ENCODE assay signal across 32 cellular contexts in the genomic region with DNA sequence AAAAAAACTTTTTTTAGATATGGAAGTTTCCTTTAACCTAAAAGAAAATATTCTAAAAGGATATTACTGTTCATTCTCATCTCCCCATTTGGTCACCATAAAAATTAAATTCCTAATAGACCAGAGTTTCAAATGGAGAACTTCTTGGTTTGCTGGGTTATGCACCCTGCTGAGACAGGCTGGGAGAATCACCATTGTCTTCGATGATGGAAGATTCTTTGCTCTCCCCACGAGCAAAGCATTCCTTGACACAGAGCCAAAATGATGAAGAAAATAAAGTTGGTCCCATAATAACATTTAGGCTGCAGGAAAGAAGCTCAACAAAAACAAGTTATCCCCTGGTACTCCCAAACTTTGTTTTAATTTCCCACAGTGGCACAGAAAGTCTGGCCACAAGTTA. TPM values are rescaled to one million over a fixed set of nuclear protein-coding genes. Genes with fewer than 3 reads are reported as not detected.
"Had no signal": no experiment of that assay in that cellular context is flagged by ENCODE, and none has a peak within 500 bp of the region (broad histone marks: within the 10 kb centered on the region; RNA-seq: fewer than 3 reads in every experiment).

No MANE protein-coding gene starts in this region.

- H3K9me3 ChIP-seq: breast epithelium, MG63, Peyer's patch, SJSA1, SK-N-SH had no signal

- H3K36me3 ChIP-seq: breast epithelium, MG63, Peyer's patch had no signal

- H3K4me1 ChIP-seq: breast epithelium, Peyer's patch had no signal

- ATAC-seq: activated CD8-positive, alpha-beta T cell treated with anti-CD3 and anti-CD28 coated beads, Interleukin-2, amount 10 ng/mL, durations not matched to agents 7 days and 5 days; activated T-helper 17 cell treated with anti-CD3 and anti-CD28 coated beads, Interleukin-2, amount 50 U/mL, for 72 hours; PC-3 had no signal

- DNase-seq: activated CD4-positive, alpha-beta T cell treated with anti-CD3 and anti-CD28 coated beads, Interleukin-2, amount 10 ng/mL, durations not matched to agents 24 days and 14 days; activated CD4-positive, alpha-beta T cell treated with anti-CD3 and anti-CD28 coated beads, Interleukin-2, amount 50 U/mL, for 48 hours; activated CD8-positive, alpha-beta T cell treated with anti-CD3 and anti-CD28 coated beads, Interleukin-2, amount 10 ng/mL, durations not matched to agents 7 days and 5 days; activated effector memory CD4-positive, alpha-beta T cell treated with anti-CD3 and anti-CD28 coated beads, Interleukin-2, amount 50 U/mL, for 16 hours; activated naive CD4-positive, alpha-beta T cell; activated naive CD4-positive, alpha-beta T cell treated with anti-CD3 and anti-CD28 coated beads, Interleukin-2, amount 50 U/mL, for 16 hours; activated naive CD8-positive, alpha-beta T cell treated with anti-CD3 and anti-CD28 coated beads for 36 hours; activated T-cell treated with anti-CD3 and anti-CD28 coated beads, Interleukin-2, amount 50 U/mL, for 48 hours; amniotic stem cell; aorta; Kasumi-1; KG1; MG63; NCI-H1048; NCI-H1105 treated with DMSO at 0.1 percent for 48 hours; NCI-H1436; NCI-H1694; NCI-H1930; NCI-H2081 treated with DMSO at 0.1 percent for 48 hours; NCI-H345; NCI-H524 treated with DMSO at 0.1 percent for 48 hours; PC-3; Peyer's patch; RPMI8226; SHP77 treated with DMSO at 0.1 percent for 48 hours; SK-N-SH had no signal

- H3K4me3 ChIP-seq: breast epithelium, MG63, Peyer's patch, SJSA1 had no signal

- H3K9me3 Mint-ChIP-seq: activated CD4-positive, alpha-beta T cell treated with anti-CD3 and anti-CD28 coated beads, Interleukin-2, amount 10 ng/mL, durations not matched to agents 24 days and 14 days; T-helper 1 cell treated with Interleukin-12 subunit alpha and Interleukin-12 subunit beta and Interleukin-4 antibody, amounts not matched to agents 30 μg/mL and 1 μg/mL, for 36 hours; T-helper 2 cell treated with Interferon-gamma antibody and Interleukin-4, amounts not matched to agents 5 μg/mL and 100 μg/mL, for 36 hours had no signal

- H3K27me3 ChIP-seq: breast epithelium, MG63, Peyer's patch, SJSA1 had no signal

- H3K9ac ChIP-seq: SK-N-SH had no signal

- H3K27ac Mint-ChIP-seq: activated CD4-positive, alpha-beta T cell treated with anti-CD3 and anti-CD28 coated beads, Interleukin-2, amount 10 ng/mL, durations not matched to agents 24 days and 14 days; activated CD8-positive, alpha-beta T cell treated with anti-CD3 and anti-CD28 coated beads, Interleukin-2, amount 10 ng/mL, durations not matched to agents 7 days and 5 days; activated naive CD8-positive, alpha-beta T cell treated with anti-CD3 and anti-CD28 coated beads for 36 hours; activated T-helper 17 cell treated with anti-CD3 and anti-CD28 coated beads, Interleukin-2, amount 50 U/mL, for 72 hours; T-helper 1 cell treated with Interleukin-12 subunit alpha and Interleukin-12 subunit beta and Interleukin-4 antibody, amounts not matched to agents 30 μg/mL and 1 μg/mL, for 36 hours; T-helper 2 cell treated with Interferon-gamma antibody and Interleukin-4, amounts not matched to agents 5 μg/mL and 100 μg/mL, for 36 hours had no signal

- H3K36me3 Mint-ChIP-seq: activated naive CD8-positive, alpha-beta T cell treated with anti-CD3 and anti-CD28 coated beads for 36 hours had no signal

- H3K4me1 Mint-ChIP-seq: activated CD4-positive, alpha-beta T cell treated with anti-CD3 and anti-CD28 coated beads, Interleukin-2, amount 10 ng/mL, durations not matched to agents 24 days and 14 days; activated naive CD8-positive, alpha-beta T cell treated with anti-CD3 and anti-CD28 coated beads for 36 hours; activated T-helper 17 cell treated with anti-CD3 and anti-CD28 coated beads, Interleukin-2, amount 50 U/mL, for 72 hours had no signal

- H3K27me3 Mint-ChIP-seq: activated CD4-positive, alpha-beta T cell treated with anti-CD3 and anti-CD28 coated beads, Interleukin-2, amount 10 ng/mL, durations not matched to agents 24 days and 14 days; activated naive CD8-positive, alpha-beta T cell treated with anti-CD3 and anti-CD28 coated beads for 36 hours had no signal

- H3K4me2 ChIP-seq: SK-N-SH had no signal

- H3K27ac ChIP-seq: breast epithelium, Peyer's patch, SJSA1 had no signal

- H3K4me3 Mint-ChIP-seq: activated CD4-positive, alpha-beta T cell treated with anti-CD3 and anti-CD28 coated beads, Interleukin-2, amount 10 ng/mL, durations not matched to agents 24 days and 14 days; activated CD8-positive, alpha-beta T cell treated with anti-CD3 and anti-CD28 coated beads, Interleukin-2, amount 10 ng/mL, durations not matched to agents 7 days and 5 days; activated naive CD8-positive, alpha-beta T cell treated with anti-CD3 and anti-CD28 coated beads for 36 hours; activated T-helper 17 cell treated with anti-CD3 and anti-CD28 coated beads, Interleukin-2, amount 50 U/mL, for 72 hours; T-helper 1 cell treated with Interleukin-12 subunit alpha and Interleukin-12 subunit beta and Interleukin-4 antibody, amounts not matched to agents 30 μg/mL and 1 μg/mL, for 36 hours; T-helper 2 cell treated with Interferon-gamma antibody and Interleukin-4, amounts not matched to agents 5 μg/mL and 100 μg/mL, for 36 hours had no signal

- FAIRE-seq: TTC549 had no signal

RNA-seq across cellular contexts. Expression of gene DIO2, which starts 5.0 kb away (rescaled TPM):
- total RNA-seq: activated CD4-positive, alpha-beta T cell treated with anti-CD3 and anti-CD28 coated beads, Interleukin-2, amount 10 ng/mL, durations not matched to agents 24 days and 14 days; activated CD8-positive, alpha-beta T cell treated with anti-CD3 and anti-CD28 coated beads, Interleukin-2, amount 10 ng/mL, durations not matched to agents 7 days and 5 days; activated naive CD8-positive, alpha-beta T cell treated with anti-CD3 and anti-CD28 coated beads for 36 hours had no signal
